1 cellular context compared by ENCODE assay signal in genomic region chr20:50346372-50347347, GRCh38.
TF ChIP-seq lines count a peak whose summit lies in the region.

No MANE protein-coding gene starts in this region.

TF ChIP-seq in GM23338, 12 proteins besides CTCF, POLR2A, EP300 and RAD21 (continued from another document):
- TF ChIP-seq, protein P1, sequence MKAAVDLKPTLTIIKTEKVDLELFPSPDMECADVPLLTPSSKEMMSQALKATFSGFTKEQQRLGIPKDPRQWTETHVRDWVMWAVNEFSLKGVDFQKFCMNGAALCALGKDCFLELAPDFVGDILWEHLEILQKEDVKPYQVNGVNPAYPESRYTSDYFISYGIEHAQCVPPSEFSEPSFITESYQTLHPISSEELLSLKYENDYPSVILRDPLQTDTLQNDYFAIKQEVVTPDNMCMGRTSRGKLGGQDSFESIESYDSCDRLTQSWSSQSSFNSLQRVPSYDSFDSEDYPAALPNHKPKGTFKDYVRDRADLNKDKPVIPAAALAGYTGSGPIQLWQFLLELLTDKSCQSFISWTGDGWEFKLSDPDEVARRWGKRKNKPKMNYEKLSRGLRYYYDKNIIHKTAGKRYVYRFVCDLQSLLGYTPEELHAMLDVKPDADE (IDR thresholded peaks at IDR 0.05), result no peak
TF ChIP-seq in GM23338: peak in this region for 0.
